Comparison of ENCODE assay signal across 1 cellular context in genomic region chr4:1137063-1137771, GRCh38.
TF ChIP-seq lines count a peak whose summit lies in the region.

No MANE protein-coding gene starts in this region.

TF ChIP-seq in K562, 482 proteins besides CTCF, POLR2A, EP300 and RAD21:
- TF ChIP-seq ZNF407 (IDR thresholded peaks at IDR 0.05; ENCODE audit: low read depth) (no peak), ZFP36 (IDR thresholded peaks at IDR 0.05; ENCODE audit: low read depth, low read length, partially characterized antibody) (no peak), HSF4 (CRISPR knock-in tag; IDR thresholded peaks at IDR 0.05; ENCODE audit: borderline replicate concordance) (no peak), SP1 (CRISPR knock-in tag; IDR thresholded peaks at IDR 0.05) (no peak), SRSF7 (optimal IDR thresholded peaks at IDR 0.05; ENCODE audit: low read depth, low read length) (no peak), WHSC1 (IDR thresholded peaks at IDR 0.05; ENCODE audit: low read length) (no peak), ZC3H11A (IDR thresholded peaks at IDR 0.05; ENCODE audit: low read depth, low read length) (no peak), MEIS2 (IDR thresholded peaks at IDR 0.05; ENCODE audit: partially characterized antibody) (no peak), KDM1A (IDR thresholded peaks at IDR 0.05) (no peak), KAT8 (IDR thresholded peaks at IDR 0.05; ENCODE audit: low read depth) (no peak), ZNF512 (tag; IDR thresholded peaks at IDR 0.05) (peak; percentile 74; the same call in 1 of the 2 replicates), ZNF586 (CRISPR knock-in tag; conservative IDR thresholded peaks at IDR 0.05) (no peak), MNT (conservative IDR thresholded peaks at IDR 0.05) (no peak), TAF7 (tag; IDR thresholded peaks at IDR 0.05) (no peak), MLX (CRISPR knock-in tag; conservative IDR thresholded peaks at IDR 0.05) (no peak), HDAC1 (IDR thresholded peaks at IDR 0.05) (no peak), TAF1 (IDR thresholded peaks at IDR 0.05; ENCODE audit: control insufficient read depth, extremely low read depth, insufficient read depth, low read length, severe bottlenecking) (no peak), RBM14 (IDR thresholded peaks at IDR 0.05; ENCODE audit: borderline replicate concordance, insufficient read depth, low read depth, low read length) (no peak), NFRKB (IDR thresholded peaks at IDR 0.05; ENCODE audit: low read depth) (no peak), KDM2B (CRISPR knock-in tag; IDR thresholded peaks at IDR 0.05) (no peak), RUNX1 (IDR thresholded peaks at IDR 0.05; ENCODE audit: low read depth) (no peak), CBX8 (IDR thresholded peaks at IDR 0.05; ENCODE audit: borderline replicate concordance, extremely low read depth, low read depth, low read length, poor library complexity, severe bottlenecking) (peak; percentile 69), CBX2 (IDR thresholded peaks at IDR 0.05; ENCODE audit: insufficient read depth, low read length, poor library complexity, severe bottlenecking) (peak; percentile 24), CBFA2T2 (conservative IDR thresholded peaks at IDR 0.05) (no peak), CSDE1 (IDR thresholded peaks at IDR 0.05) (no peak), POLR3A (IDR thresholded peaks at IDR 0.05; ENCODE audit: borderline replicate concordance, extremely low read depth, insufficient read depth, insufficient read length) (no peak)
TF ChIP-seq in K562: peak in this region for 3.
